1 cellular context compared by ENCODE assay signal in genomic region chr10:113891476-113891875, GRCh38.
TF ChIP-seq lines count a peak whose summit lies in the region.

No MANE protein-coding gene starts in this region.

TF ChIP-seq in GM12878, 131 proteins besides CTCF, POLR2A, EP300 and RAD21:
- TF ChIP-seq, protein P1, sequence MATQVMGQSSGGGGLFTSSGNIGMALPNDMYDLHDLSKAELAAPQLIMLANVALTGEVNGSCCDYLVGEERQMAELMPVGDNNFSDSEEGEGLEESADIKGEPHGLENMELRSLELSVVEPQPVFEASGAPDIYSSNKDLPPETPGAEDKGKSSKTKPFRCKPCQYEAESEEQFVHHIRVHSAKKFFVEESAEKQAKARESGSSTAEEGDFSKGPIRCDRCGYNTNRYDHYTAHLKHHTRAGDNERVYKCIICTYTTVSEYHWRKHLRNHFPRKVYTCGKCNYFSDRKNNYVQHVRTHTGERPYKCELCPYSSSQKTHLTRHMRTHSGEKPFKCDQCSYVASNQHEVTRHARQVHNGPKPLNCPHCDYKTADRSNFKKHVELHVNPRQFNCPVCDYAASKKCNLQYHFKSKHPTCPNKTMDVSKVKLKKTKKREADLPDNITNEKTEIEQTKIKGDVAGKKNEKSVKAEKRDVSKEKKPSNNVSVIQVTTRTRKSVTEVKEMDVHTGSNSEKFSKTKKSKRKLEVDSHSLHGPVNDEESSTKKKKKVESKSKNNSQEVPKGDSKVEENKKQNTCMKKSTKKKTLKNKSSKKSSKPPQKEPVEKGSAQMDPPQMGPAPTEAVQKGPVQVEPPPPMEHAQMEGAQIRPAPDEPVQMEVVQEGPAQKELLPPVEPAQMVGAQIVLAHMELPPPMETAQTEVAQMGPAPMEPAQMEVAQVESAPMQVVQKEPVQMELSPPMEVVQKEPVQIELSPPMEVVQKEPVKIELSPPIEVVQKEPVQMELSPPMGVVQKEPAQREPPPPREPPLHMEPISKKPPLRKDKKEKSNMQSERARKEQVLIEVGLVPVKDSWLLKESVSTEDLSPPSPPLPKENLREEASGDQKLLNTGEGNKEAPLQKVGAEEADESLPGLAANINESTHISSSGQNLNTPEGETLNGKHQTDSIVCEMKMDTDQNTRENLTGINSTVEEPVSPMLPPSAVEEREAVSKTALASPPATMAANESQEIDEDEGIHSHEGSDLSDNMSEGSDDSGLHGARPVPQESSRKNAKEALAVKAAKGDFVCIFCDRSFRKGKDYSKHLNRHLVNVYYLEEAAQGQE (IDR thresholded peaks at IDR 0.05; ENCODE audit: low read depth, low read length) = no peak
